ENCODE assay signal across 8 cellular contexts in genomic region chr3:169765281-169765624, GRCh38. TPM values are rescaled to one million over a fixed set of nuclear protein-coding genes. Genes with fewer than 3 reads are reported as not detected.
DNase-seq lines count a peak whose midpoint lies in the region; ATAC-seq and TF ChIP-seq lines count a peak whose summit lies in the region.

No MANE protein-coding gene starts in this region.

- H3K27me3 ChIP-seq in Caco-2 (replicated peaks; ENCODE audit: control insufficient read depth, insufficient read depth, low read length) (no peaks in the 10 kb centered on the region), Peyer's patch (no peaks in the 10 kb centered on the region), trophoblast cell (ENCODE audit: insufficient read depth, low read length) (no peaks in the 10 kb centered on the region)

- no peak overlapping the region for H3K4ac ChIP-seq in trophoblast cell (ENCODE audit: low read depth, low read length)

- peaks cover 7% of the 10 kb centered on the region for H3K9me3 Mint-ChIP-seq in Caco-2 (ENCODE audit: unreplicated experiment)

- H3K4me1 Mint-ChIP-seq in Caco-2 (ENCODE audit: low read depth, unreplicated experiment), result no peaks in the 10 kb centered on the region

- peak overlapping the region; percentile 89 for H3K27ac Mint-ChIP-seq in Caco-2 (ENCODE audit: unreplicated experiment)

- intact Hi-C loops in Caco-2 (cut with micrococcal nuclease; ENCODE audit: unreplicated experiment), result no loop called here

- no peaks in the 10 kb centered on the region for H3K27me3 Mint-ChIP-seq in Caco-2 (ENCODE audit: insufficient read depth, unreplicated experiment)

- peaks cover 3% of the 10 kb centered on the region; the same call in 1 of the 2 replicates for H3K9me3 ChIP-seq in Caco-2
- H3K9me3 ChIP-seq in Peyer's patch, result no peaks in the 10 kb centered on the region
- no peaks in the 10 kb centered on the region for H3K9me3 ChIP-seq in trophoblast cell (ENCODE audit: insufficient read depth, low read depth, low read length)

- H3K4me3 ChIP-seq in Caco-2 (ENCODE audit: low read depth, low read length) (peak overlapping the region; percentile 72), Peyer's patch (peak overlapping the region; percentile 82 to 91 (median 84)), trophoblast cell (ENCODE audit: low read depth, low read length) (no peak overlapping the region)

- peaks cover 3% of the 10 kb centered on the region for H3K79me2 ChIP-seq in trophoblast cell (ENCODE audit: control insufficient read depth, insufficient read depth, low read length, poor library complexity)

- no peaks in the 10 kb centered on the region for H3K4me1 ChIP-seq in Caco-2
- H3K4me1 ChIP-seq in Peyer's patch, result peaks cover 0 to 7% (median 2%) of the 10 kb centered on the region in 4 donors
- H3K4me1 ChIP-seq in trophoblast cell (ENCODE audit: control insufficient read depth in 1 of 2, insufficient read depth in 2 of 2, low read length in 2 of 2), result no peaks in the 10 kb centered on the region

- H2AK5ac ChIP-seq in trophoblast cell (ENCODE audit: low read length), result no peak overlapping the region

- H2BK12ac ChIP-seq in trophoblast cell (ENCODE audit: low read length), result no peak overlapping the region

- no peak overlapping the region for H4K12ac ChIP-seq in trophoblast cell (ENCODE audit: low read depth, low read length)

- H3K14ac ChIP-seq in trophoblast cell (ENCODE audit: low read length), result no peak overlapping the region

- H3K79me1 ChIP-seq in trophoblast cell (ENCODE audit: low read length), result peaks cover 14% of the 10 kb centered on the region

- H3K4me3 Mint-ChIP-seq in Caco-2 (ENCODE audit: unreplicated experiment), result peak overlapping the region; percentile 84

- H3K4me2 ChIP-seq in trophoblast cell (ENCODE audit: low read length), result peak overlapping the region; percentile 72

- peak overlapping the region; percentile 91 for H4K8ac ChIP-seq in trophoblast cell (ENCODE audit: low read depth, low read length)

- TF ChIP-seq CTCF in Caco-2 (IDR thresholded peaks at IDR 0.05; ENCODE audit: insufficient read depth in 1 of 2, low read depth in 1 of 2, low read length in 1 of 2, severe bottlenecking in 1 of 2, unreplicated experiment in 1 of 2) (no peak), Peyer's patch (IDR thresholded peaks at IDR 0.05) (no peak)

- ATAC-seq in HG03439 (IDR thresholded peaks at IDR 0.05; ENCODE audit: unreplicated experiment), result no peak
- no peak for ATAC-seq in HG02973 (IDR thresholded peaks at IDR 0.05; ENCODE audit: unreplicated experiment)

- CTCF ChIA-PET in Caco-2 (lab: Charles Lee), result no interaction called here

- POLR2A ChIA-PET in Caco-2 (lab: Charles Lee), result interaction anchor here (0.6 to 1.0 kb wide), 2 partner anchors 9 to 351 kb away, joined by 3 to 5 read pairs; no protein-coding TSS in a partner anchor

- TSS peak; percentile 97 for BruUV-seq in Caco-2 (replicated peaks; lab: Mats Ljungman, UMichigan)

- H3K36me3 Mint-ChIP-seq in Caco-2 (ENCODE audit: insufficient read depth, unreplicated experiment), result peaks cover 23% of the 10 kb centered on the region

- no peak overlapping the region for H4K91ac ChIP-seq in trophoblast cell (ENCODE audit: low read depth, low read length)

- H3K23ac ChIP-seq in trophoblast cell (ENCODE audit: low read length), result no peak overlapping the region

- no peak overlapping the region for H2BK120ac ChIP-seq in trophoblast cell (ENCODE audit: insufficient read depth, low read length, poor library complexity)

- H3K18ac ChIP-seq in trophoblast cell (ENCODE audit: low read length), result no peak overlapping the region

- peak overlapping the region; percentile 97 to 99 (median 98) for H3K27ac ChIP-seq in Peyer's patch
- peak overlapping the region; percentile 91 for H3K27ac ChIP-seq in epithelial cell of prostate
- H3K27ac ChIP-seq in trophoblast cell (ENCODE audit: low read depth, low read length), result no peak overlapping the region

- no peak for DNase-seq in Caco-2
- DNase-seq in Peyer's patch, result no peak
- no peak for DNase-seq in epithelial cell of prostate (ENCODE audit: low read depth, low spot score)
- peak in 1 of 2 donors; percentile 6 for DNase-seq in trophoblast cell
- DNase-seq in COLO668 (lab: John Stamatoyannopoulos, UW; ENCODE audit: unreplicated experiment), result no peak
- DNase-seq in GOT3 (lab: John Stamatoyannopoulos, UW), result no peak

- no peak for TF ChIP-seq POLR2A in Peyer's patch (IDR thresholded peaks at IDR 0.05)

- H3K36me3 ChIP-seq in Caco-2 (ENCODE audit: control insufficient read depth, insufficient read depth, low read length) (no peaks in the 10 kb centered on the region), Peyer's patch (no peaks in the 10 kb centered on the region), trophoblast cell (ENCODE audit: control insufficient read depth in 1 of 2, insufficient read depth in 2 of 2, low read length in 2 of 2) (no peaks in the 10 kb centered on the region)

- no peak overlapping the region for H2AFZ ChIP-seq in trophoblast cell (ENCODE audit: insufficient read depth, low read length, poor library complexity)

- WGBS in trophoblast cell (ENCODE audit: extremely low coverage, insufficient coverage, insufficient read length), result no CpG with 5 or more reads among the region's 6 CpGs

- H2BK5ac ChIP-seq in trophoblast cell (ENCODE audit: low read depth, low read length, poor library complexity), result no peak overlapping the region

- H3K9ac ChIP-seq in trophoblast cell (ENCODE audit: low read length), result no peak overlapping the region

RNA-seq across cellular contexts. Expression of gene TERC, which starts 0.4 kb away (rescaled TPM):
- total RNA-seq in Caco-2 (2022) (17.1 and 19.0 TPM in 2 replicates), Peyer's patch (10 to 100 TPM; 52.0 to 78.9 (median 68.4) TPM)
- 0.29 TPM in 1 of 2 replicates, not detected in the other for polyA plus RNA-seq in trophoblast cell (2013)

RNA-seq across cellular contexts. Expression of gene ACTRT3, which starts 4.1 kb away (rescaled TPM):
- total RNA-seq in Caco-2 (2022) (not detected in 2 replicates), Peyer's patch (1 to 10 TPM in 3 of 4 donors, not detected in 1; 1.4 to 1.7 (median 1.7) TPM)
- polyA plus RNA-seq in trophoblast cell (2013), result 0.44 and 0.49 TPM in 2 replicates

RNA-seq across cellular contexts. Expression of gene MYNN, which starts 7.9 kb away (rescaled TPM):
- 9.8 and 10.6 TPM in 2 replicates for total RNA-seq in Caco-2 (2022)
- 10 to 100 TPM; 11.2 to 19.4 (median 15.9) TPM for total RNA-seq in Peyer's patch
- 12.6 TPM in 2 replicates for polyA plus RNA-seq in trophoblast cell (2013)

RNA-seq across cellular contexts. Expression of gene LRRIQ4, which starts 47.4 kb away (rescaled TPM):
- total RNA-seq in Caco-2 (2022), result not detected in 2 replicates
- not detected for total RNA-seq in Peyer's patch
- 0.03 TPM in 2 replicates for polyA plus RNA-seq in trophoblast cell (2013)

RNA-seq across cellular contexts. Expression of gene LRRC34, which starts 47.5 kb away (rescaled TPM):
- not detected in 2 replicates for total RNA-seq in Caco-2 (2022)
- total RNA-seq in Peyer's patch, result under 1 TPM in 2 of 4 donors, not detected in 2; 0.28 to 0.35 TPM
- 0.37 and 0.49 TPM in 2 replicates for polyA plus RNA-seq in trophoblast cell (2013)
